In the genomic region with DNA sequence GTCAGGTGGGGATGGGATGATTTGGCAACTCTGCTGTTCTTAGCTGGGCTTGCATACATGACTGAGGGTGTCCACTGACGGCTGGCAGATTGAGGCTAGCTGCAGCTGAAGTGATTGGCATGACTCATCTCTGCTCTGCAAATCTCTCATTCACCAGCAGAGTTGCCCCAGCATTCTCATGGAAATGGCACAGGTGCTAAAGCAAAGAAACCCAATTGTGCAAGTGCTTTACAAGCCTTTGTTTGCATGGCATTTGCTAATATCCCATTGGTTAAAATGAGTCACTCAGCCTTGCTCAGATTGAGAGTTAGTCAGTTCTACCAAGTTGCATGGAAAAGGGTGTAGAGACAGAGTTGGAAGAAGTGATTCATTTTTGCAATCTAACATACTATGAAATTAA, we compare ENCODE assay signal across 12 cellular contexts.
DNase-seq lines count a peak whose midpoint lies in the region; ATAC-seq, FAIRE-seq and TF ChIP-seq lines count a peak whose summit lies in the region.
"Had no signal": no experiment of that assay in that cellular context is flagged by ENCODE, and none has a peak within 500 bp of the region (broad histone marks: within the 10 kb centered on the region; RNA-seq: fewer than 3 reads in every experiment).

No MANE protein-coding gene starts in this region.

- DNase-seq in Caki2 (ENCODE audit: low read depth) (peak; percentile 56), K562 (ENCODE audit: extremely low read depth in 1 of 4, low spot score in 3 of 4) (no peak), iPS-NIHi11 (ENCODE audit: low spot score) (peak; percentile 70), omental fat pad (ENCODE audit: low spot score) (no peak), SW 1271 (lab: John Stamatoyannopoulos, UW) (no peak)
- DNase-seq: activated CD8-positive, alpha-beta T cell treated with anti-CD3 and anti-CD28 coated beads, Interleukin-2, amount 10 ng/mL, durations not matched to agents 7 days and 5 days; CD4-positive, alpha-beta memory T cell; Kasumi-1; NCI-H526 had no signal

- 23% methylated on average over 1 of the region's 1 CpG for WGBS in K562 (ENCODE audit: insufficient coverage, low coverage, missing lambda C conversion rate)

- no peak for TF ChIP-seq EP300 in K562 (IDR thresholded peaks at IDR 0.05; ENCODE audit: low read length)

- H3K79me2 ChIP-seq in K562 (ENCODE audit: control insufficient read depth, insufficient read depth, low read length), result no peaks in the 10 kb centered on the region

- H3K4me1 ChIP-seq in HUES48 (ENCODE audit: control insufficient read depth, insufficient read depth, low read length), result peaks cover 11% of the 10 kb centered on the region
- no peaks in the 10 kb centered on the region for H3K4me1 ChIP-seq in K562 (replicated peaks in 1 of 2; ENCODE audit: control insufficient read depth in 2 of 2, insufficient read depth in 2 of 2, low read length in 2 of 2)

- H3K27me3 ChIP-seq in HUES48 (ENCODE audit: control insufficient read depth, insufficient read depth, low read length) (no peaks in the 10 kb centered on the region), K562 (ENCODE audit: control insufficient read depth in 2 of 2, insufficient read depth in 2 of 2, low read length in 2 of 2) (no peaks in the 10 kb centered on the region)

- no peak for TF ChIP-seq CTCF in K562 (IDR thresholded peaks at IDR 0.05 in 2 of 3, conservative IDR thresholded peaks at IDR 0.05 in 1 of 3; ENCODE audit: insufficient read depth in 2 of 3, low read depth in 1 of 3, low read length in 3 of 3)
- TF ChIP-seq CTCF in omental fat pad (IDR thresholded peaks at IDR 0.05), result no peak

- H3K9me1 ChIP-seq in K562 (ENCODE audit: control insufficient read depth, insufficient read depth, low read length), result no peaks in the 10 kb centered on the region

- no peak overlapping the region for H3K9ac ChIP-seq in HUES48 (ENCODE audit: low read depth, low read length)
- H3K9ac ChIP-seq in K562 (ENCODE audit: insufficient read depth in 1 of 2, low read depth in 2 of 2, low read length in 2 of 2), result no peak overlapping the region

- H2AFZ ChIP-seq in K562 (ENCODE audit: low read depth, low read length), result no peak overlapping the region

- FAIRE-seq in K562 (lab: Jason Lieb, UNC), result no peak

- intact Hi-C loops in K562 (cut with micrococcal nuclease), result no loop called here

- no TSS peak for BruUV-seq in K562 (replicated peaks; lab: Mats Ljungman, UMichigan)

- CTCF ChIA-PET in K562 (lab: Yijun Ruan, JAX; ENCODE audit: low intra/inter-chr PET ratio), result no interaction called here

- H3K9me3 ChIP-seq in HUES48 (ENCODE audit: control insufficient read depth, insufficient read depth, low read length) (peaks cover 24% of the 10 kb centered on the region), K562 (replicated peaks; ENCODE audit: control insufficient read depth, insufficient read depth, low read depth, low read length) (no peaks in the 10 kb centered on the region)

- H3K4me3 ChIP-seq in HUES48 (ENCODE audit: low read depth, low read length), result no peak overlapping the region
- H3K4me3 ChIP-seq in K562, result no peak overlapping the region

- H3K27ac ChIP-seq in HUES48 (ENCODE audit: low read depth, low read length) (peak overlapping the region; percentile 88), K562 (ENCODE audit: extremely low read depth, low read depth, low read length) (no peak overlapping the region)

- POLR2A ChIA-PET in K562 (lab: Yijun Ruan, JAX), result no interaction called here

- TF ChIP-seq POLR2A in K562 (conservative IDR thresholded peaks at IDR 0.05), result no peak

- H4K20me1 ChIP-seq in K562 (replicated peaks; ENCODE audit: control insufficient read depth, insufficient read depth, low read length), result no peaks in the 10 kb centered on the region

- H3K36me3 ChIP-seq in HUES48 (ENCODE audit: control insufficient read depth, insufficient read depth, low read length) (no peaks in the 10 kb centered on the region), K562 (ENCODE audit: control insufficient read depth, insufficient read depth, low read length) (no peaks in the 10 kb centered on the region)

- ATAC-seq in K562 (no peak), GM21526 (IDR thresholded peaks at IDR 0.05; ENCODE audit: low FRiP score, unreplicated experiment) (no peak), omental fat pad (ENCODE audit: low FRiP score) (no peak), GM21576 (IDR thresholded peaks at IDR 0.05; ENCODE audit: unreplicated experiment) (no peak)
- ATAC-seq: activated CD8-positive, alpha-beta T cell treated with anti-CD3 and anti-CD28 coated beads, Interleukin-2, amount 10 ng/mL, durations not matched to agents 7 days and 5 days had no signal

- no peak for TF ChIP-seq RAD21 in K562 (CRISPR knock-in tag; conservative IDR thresholded peaks at IDR 0.05 in 1 of 2, IDR thresholded peaks at IDR 0.05 in 1 of 2)

- H3K4me2 ChIP-seq in K562 (ENCODE audit: insufficient read depth, low read length), result no peak overlapping the region

- in situ Hi-C loops in Caki2 (cut with HindIII; ENCODE audit: low pct_unique_long_range_greater_than_20kb, low sequenced_read_pairs), result no loop called here
- in situ Hi-C loops in K562 (cut with MboI), result no loop called here

TF ChIP-seq in K562, 482 proteins besides CTCF, POLR2A, EP300 and RAD21:
- TF ChIP-seq FOSL1 (tag; conservative IDR thresholded peaks at IDR 0.05), result 0 out of 2 replicates have a peak, but pooled peaks have one; percentile 32
- TF ChIP-seq, protein P1, sequence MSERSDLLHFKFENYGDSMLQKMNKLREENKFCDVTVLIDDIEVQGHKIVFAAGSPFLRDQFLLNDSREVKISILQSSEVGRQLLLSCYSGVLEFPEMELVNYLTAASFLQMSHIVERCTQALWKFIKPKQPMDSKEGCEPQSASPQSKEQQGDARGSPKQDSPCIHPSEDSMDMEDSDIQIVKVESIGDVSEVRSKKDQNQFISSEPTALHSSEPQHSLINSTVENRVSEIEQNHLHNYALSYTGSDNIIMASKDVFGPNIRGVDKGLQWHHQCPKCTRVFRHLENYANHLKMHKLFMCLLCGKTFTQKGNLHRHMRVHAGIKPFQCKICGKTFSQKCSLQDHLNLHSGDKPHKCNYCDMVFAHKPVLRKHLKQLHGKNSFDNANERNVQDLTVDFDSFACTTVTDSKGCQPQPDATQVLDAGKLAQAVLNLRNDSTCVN (CRISPR knock-in tag; IDR thresholded peaks at IDR 0.05), result no peak

Comparison
In these comparisons a context has a peak if more than half of its experiments do, and no peak if none do; other contexts are left out.
1. DNase-seq: peak in Caki2 (single experiment) and iPS-NIHi11 (single experiment); none in K562 (0 of 4), omental fat pad (single experiment) and SW 1271 (0 of 2).